ENCODE assay signal across 1 cellular context in the genomic region with DNA sequence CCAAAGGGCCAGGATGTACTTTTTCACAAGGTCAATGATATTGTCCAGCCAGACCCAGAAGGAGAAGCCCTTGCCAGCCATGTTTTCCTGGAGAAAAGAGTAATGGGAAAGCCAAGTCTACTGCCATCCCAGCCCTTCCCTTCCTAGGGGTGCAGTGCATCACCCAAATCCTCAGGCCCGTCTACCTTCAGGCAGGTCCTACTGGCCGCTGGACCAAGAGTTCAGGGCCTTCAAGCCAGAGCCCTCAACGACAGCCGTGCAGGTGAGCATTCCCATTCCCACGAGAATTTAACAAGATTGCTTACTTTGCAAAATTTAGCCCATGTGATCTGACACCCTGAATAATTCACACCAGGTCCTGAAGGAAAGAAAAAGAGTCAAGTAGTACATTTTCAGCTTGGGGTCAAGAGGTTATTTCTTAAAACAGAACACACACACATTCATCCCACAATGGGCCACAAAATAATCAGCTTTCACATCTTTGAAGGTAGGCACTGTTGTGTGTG.
TF ChIP-seq lines count a peak whose summit lies in the region.

No MANE protein-coding gene starts in this region.

TF ChIP-seq in GM23338, 12 proteins besides CTCF, POLR2A, EP300 and RAD21 (continued from another document):
- TF ChIP-seq ZNF331 (CRISPR knock-in tag; IDR thresholded peaks at IDR 0.05; ENCODE audit: low read depth) (no peak), CREB1 (CRISPR knock-in tag; IDR thresholded peaks at IDR 0.05; ENCODE audit: low read depth) (no peak)
TF ChIP-seq in GM23338: peak in this region for 0.
